25 cellular contexts compared by ENCODE assay signal in genomic region chr1:74324684-74325448, GRCh38.
"Had no signal": no experiment of that assay in that cellular context is flagged by ENCODE, and none has a peak within 500 bp of the region (broad histone marks: within the 10 kb centered on the region; RNA-seq: fewer than 3 reads in every experiment).

No MANE protein-coding gene starts in this region.

- H3K27ac ChIP-seq: adrenal gland, ascending aorta, brain microvascular endothelial cell, esophagus muscularis mucosa, foreskin keratinocyte, neural progenitor cell, parathyroid adenoma, psoas muscle, thoracic aorta, uterus had no signal

- DNase-seq: activated CD4-positive, alpha-beta T cell treated with anti-CD3 and anti-CD28 coated beads for 48 hours; activated CD4-positive, alpha-beta T cell treated with anti-CD3 and anti-CD28 coated beads, Interleukin-2, amount 50 U/mL, for 48 hours; activated CD8-positive, alpha-beta memory T cell treated with anti-CD3 and anti-CD28 coated beads for 24 hours; activated effector memory CD4-positive, alpha-beta T cell treated with anti-CD3 and anti-CD28 coated beads, Interleukin-2, amount 50 U/mL, for 16 hours; activated naive CD4-positive, alpha-beta T cell treated with anti-CD3 and anti-CD28 coated beads for 36 hours; activated naive CD8-positive, alpha-beta T cell treated with anti-CD3 and anti-CD28 coated beads for 36 hours; adrenal gland; brain microvascular endothelial cell; central memory CD4-positive, alpha-beta T cell; endodermal cell; foreskin keratinocyte; heart right ventricle; mammary epithelial cell; natural killer cell; occipital lobe; psoas muscle; right cardiac atrium; stimulated activated CD4-positive, alpha-beta T cell treated with anti-CD3 and anti-CD28 coated beads, Interleukin-2, amount 100 ng/mL, for 48 hours; uterus had no signal

- H3K4me2 ChIP-seq: neural progenitor cell had no signal

- ATAC-seq: activated CD4-positive, CD25-positive, alpha-beta regulatory T cell treated with anti-CD3 and anti-CD28 coated beads, Interleukin-2, amount 50 U/mL, for 24 hours; foreskin keratinocyte; natural killer cell; psoas muscle had no signal

- H3K9me3 ChIP-seq: adrenal gland, ascending aorta, esophagus muscularis mucosa, heart right ventricle, psoas muscle, thoracic aorta, uterus had no signal

- H3K4me1 ChIP-seq: adrenal gland, foreskin keratinocyte, neural progenitor cell, parathyroid adenoma, psoas muscle, uterus had no signal

- H3K9ac ChIP-seq: neural progenitor cell, parathyroid adenoma had no signal

- H3K36me3 ChIP-seq: adrenal gland, ascending aorta, brain microvascular endothelial cell, esophagus muscularis mucosa, heart right ventricle, neural progenitor cell, thoracic aorta, uterus had no signal

- H3K79me2 ChIP-seq: parathyroid adenoma had no signal

- H3K27me3 ChIP-seq: adrenal gland, ascending aorta, brain microvascular endothelial cell, esophagus muscularis mucosa, foreskin keratinocyte, heart right ventricle, neural progenitor cell, uterus had no signal

- H3K4me3 ChIP-seq: adrenal gland, ascending aorta, esophagus muscularis mucosa, heart right ventricle, neural progenitor cell, psoas muscle, thoracic aorta, uterus had no signal
